12 cellular contexts compared by ENCODE assay signal in genomic region chr16:87834668-87835473, GRCh38. TPM values are rescaled to one million over a fixed set of nuclear protein-coding genes. Genes with fewer than 3 reads are reported as not detected.
DNase-seq lines count a peak whose midpoint lies in the region; ATAC-seq and TF ChIP-seq lines count a peak whose summit lies in the region.
"Had no signal": no experiment of that assay in that cellular context is flagged by ENCODE, and none has a peak within 500 bp of the region (broad histone marks: within the 10 kb centered on the region; RNA-seq: fewer than 3 reads in every experiment).

No MANE protein-coding gene starts in this region.

- no peaks in the 10 kb centered on the region for H3K9me3 ChIP-seq in psoas muscle

- intact Hi-C loops in psoas muscle (cut with DNase I), result no loop called here

- no peaks in the 10 kb centered on the region for H3K27me3 ChIP-seq in psoas muscle (ENCODE audit: insufficient read depth in 3 of 3, low read length in 2 of 3)

- peak overlapping the region; percentile 25 for H3K27ac ChIP-seq in psoas muscle

- peaks cover 35% of the 10 kb centered on the region for H3K4me1 Mint-ChIP-seq in stimulated activated memory B cell treated with anti-CD40 and anti-IgM and Interleukin-4, amounts not matched to agents 10 μg/mL and 1 μg/mL and 100 μg/mL, for 72 hours

- no peak overlapping the region for H3K4me3 Mint-ChIP-seq in stimulated activated memory B cell treated with anti-CD40 and anti-IgM and Interleukin-4, amounts not matched to agents 10 μg/mL and 1 μg/mL and 100 μg/mL, for 72 hours

- 60 to 79% (median 62%) methylated on average over 23 to 24 of the region's 24 CpGs for WGBS in psoas muscle, 3 donors

- H3K36me3 ChIP-seq in psoas muscle (ENCODE audit: insufficient read depth in 1 of 2, low read depth in 1 of 2), result peaks cover 2 to 100% of the 10 kb centered on the region in 2 donors

- H3K27me3 Mint-ChIP-seq in stimulated activated memory B cell treated with anti-CD40 and anti-IgM and Interleukin-4, amounts not matched to agents 10 μg/mL and 1 μg/mL and 100 μg/mL, for 72 hours, result no peaks in the 10 kb centered on the region

- no peaks in the 10 kb centered on the region for H3K4me1 ChIP-seq in psoas muscle

- H3K36me3 Mint-ChIP-seq in stimulated activated memory B cell treated with anti-CD40 and anti-IgM and Interleukin-4, amounts not matched to agents 10 μg/mL and 1 μg/mL and 100 μg/mL, for 72 hours, result peaks cover 76% of the 10 kb centered on the region

- ATAC-seq in psoas muscle, result peak; percentile 22 to 44 (median 24)
- no peak for ATAC-seq in stimulated activated memory B cell treated with anti-CD40 and anti-IgM and Interleukin-4, amounts not matched to agents 10 μg/mL and 1 μg/mL and 100 μg/mL, for 72 hours
- ATAC-seq: sciatic nerve had no signal

- H3K4me3 ChIP-seq in psoas muscle, result no peak overlapping the region

- H3K27ac Mint-ChIP-seq in stimulated activated memory B cell treated with anti-CD40 and anti-IgM and Interleukin-4, amounts not matched to agents 10 μg/mL and 1 μg/mL and 100 μg/mL, for 72 hours, result no peak overlapping the region

- H3K9me3 Mint-ChIP-seq in stimulated activated memory B cell treated with anti-CD40 and anti-IgM and Interleukin-4, amounts not matched to agents 10 μg/mL and 1 μg/mL and 100 μg/mL, for 72 hours, result no peaks in the 10 kb centered on the region

- DNase-seq in NCI-H748 (lab: John Stamatoyannopoulos, UW; ENCODE audit: unreplicated experiment) (peak; percentile 10), NCI-H748 treated with DMSO at 0.1 percent for 48 hours (lab: John Stamatoyannopoulos, UW) (no peak), NCI-H82 treated with DMSO at 0.1 percent for 48 hours (lab: John Stamatoyannopoulos, UW; ENCODE audit: unreplicated experiment) (peak; percentile 70), dermis blood vessel endothelial cell (peak; percentile 54), psoas muscle (peak in 1 of 2 donors; percentile 74), RKO (ENCODE audit: low spot score) (no peak), T-helper 9 cell (no peak)
- DNase-seq: mammary epithelial cell; NCI-H1417 treated with DMSO at 0.1 percent for 48 hours; stimulated activated CD8-positive, alpha-beta memory T cell treated with anti-CD3 and anti-CD28 coated beads, Interleukin-4, amount 100 ng/mL, for 48 hours had no signal

- no peak for TF ChIP-seq CTCF in psoas muscle (IDR thresholded peaks at IDR 0.05)

RNA-seq across cellular contexts. Expression of gene SLC7A5, which starts 34.4 kb away (rescaled TPM):
- total RNA-seq in dermis blood vessel endothelial cell (5.1 and 7.8 TPM in 2 replicates), psoas muscle (10 to 100 TPM in 3 of 4 donors, 1 to 10 TPM in 1; 9.8 to 63.6 (median 28.3) TPM)
- polyA plus RNA-seq in psoas muscle, result 10 to 100 TPM; 16.4 to 28.6 (median 20.2) TPM

Comparison
In these comparisons a context has a peak if more than half of its experiments do, and no peak if none do; other contexts are left out.
1. DNase-seq: peak in NCI-H748 (single experiment), NCI-H82 treated with DMSO at 0.1 percent for 48 hours (single experiment) and dermis blood vessel endothelial cell (single experiment); none in NCI-H748 treated with DMSO at 0.1 percent for 48 hours (single experiment), RKO (single experiment) and T-helper 9 cell (single experiment).